Comparison of ENCODE assay signal across 13 cellular contexts in the genomic region with DNA sequence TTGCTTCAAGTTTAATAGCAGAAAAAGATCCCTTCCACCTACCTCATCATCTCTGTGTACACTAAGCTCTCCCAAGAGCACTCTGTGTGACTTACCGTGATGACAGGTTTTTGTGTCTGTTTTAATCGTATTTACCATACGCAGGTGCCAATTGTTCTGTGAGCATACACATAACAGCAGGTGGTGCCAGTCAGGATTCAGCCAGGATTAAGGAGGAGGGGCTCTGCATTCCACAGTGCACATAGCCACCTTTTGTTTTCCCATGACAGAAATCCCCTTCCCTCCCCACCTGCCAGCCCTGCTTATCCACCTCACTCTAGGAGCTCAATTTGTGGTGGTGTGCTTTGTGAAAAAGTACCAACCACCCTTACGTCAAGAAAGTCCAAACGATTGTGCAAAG. TPM values are rescaled to one million over a fixed set of nuclear protein-coding genes. Genes with fewer than 3 reads are reported as not detected.
DNase-seq lines count a peak whose midpoint lies in the region; ATAC-seq, FAIRE-seq and TF ChIP-seq lines count a peak whose summit lies in the region.
"Had no signal": no experiment of that assay in that cellular context is flagged by ENCODE, and none has a peak within 500 bp of the region (broad histone marks: within the 10 kb centered on the region; RNA-seq: fewer than 3 reads in every experiment).

No MANE protein-coding gene starts in this region.

- no peak overlapping the region for H3K9ac ChIP-seq in HUES64 (ENCODE audit: low read depth, low read length)

- peaks cover 6% of the 10 kb centered on the region; the same call in 1 of the 2 replicates for H3K27me3 ChIP-seq in HUES64 (ENCODE audit: insufficient read depth, low read length)
- H3K27me3 ChIP-seq in pancreas, result no peaks in the 10 kb centered on the region
- H3K27me3 ChIP-seq: esophagus squamous epithelium had no signal

- no peaks in the 10 kb centered on the region for H3K9me3 ChIP-seq in HUES64 (ENCODE audit: insufficient read depth, low read depth, low read length)
- H3K9me3 ChIP-seq in pancreas, result no peaks in the 10 kb centered on the region
- H3K9me3 ChIP-seq: esophagus squamous epithelium had no signal

- WGBS in HUES64, result 3% methylated on average over 4 of the region's 5 CpGs
- 17% methylated on average over 5 of the region's 5 CpGs for WGBS in pancreas, 2 donors

- H3K4me3 ChIP-seq in HUES64 (ENCODE audit: low read length), result peak overlapping the region; percentile 38
- H3K4me3 ChIP-seq in pancreas, result no peak overlapping the region
- H3K4me3 ChIP-seq: esophagus squamous epithelium had no signal

- H3K4me1 ChIP-seq in HUES64 (ENCODE audit: insufficient read depth, low read length) (peaks cover 50% of the 10 kb centered on the region), pancreas (no peaks in the 10 kb centered on the region)
- H3K4me1 ChIP-seq: esophagus squamous epithelium had no signal

- peak overlapping the region; percentile 88; the same call in 1 of the 2 replicates for H3K27ac ChIP-seq in HUES64 (ENCODE audit: low read depth, low read length)
- H3K27ac ChIP-seq in pancreas, result no peak overlapping the region
- H3K27ac ChIP-seq: esophagus squamous epithelium had no signal

- intact Hi-C loops in pancreas (cut with DNase I), result no loop called here

- FAIRE-seq in pancreas (lab: Jason Lieb, UNC), result no peak

- no peak for TF ChIP-seq CTCF in pancreas (IDR thresholded peaks at IDR 0.05)

- peak; percentile 43 for DNase-seq in NCI-H2107 (lab: John Stamatoyannopoulos, UW)
- peak; percentile 65 for DNase-seq in SW480 (ENCODE audit: low spot score)
- DNase-seq in pancreas, result peak in 1 of 6 donors; percentile 21
- no peak for DNase-seq in NCI-H1694 treated with DMSO at 0.1 percent for 48 hours (lab: John Stamatoyannopoulos, UW)
- no peak for DNase-seq in NK-92 treated with Interleukin-12 subunit alpha and Interleukin-12 subunit beta, amount 100 ng/mL, for 24 hours (lab: John Stamatoyannopoulos, UW)
- DNase-seq: activated CD4-positive, alpha-beta memory T cell treated with anti-CD3 and anti-CD28 coated beads, Interleukin-2, amount 10 ng/mL, durations not matched to agents 7 days and 5 days; activated naive CD4-positive, alpha-beta T cell; central memory CD4-positive, alpha-beta T cell; esophagus squamous epithelium; substantia nigra had no signal

- ATAC-seq in pancreas (peak in 3 of 4 donors; percentile 41 to 85 (median 69)), HG03039 (IDR thresholded peaks at IDR 0.05; ENCODE audit: unreplicated experiment) (no peak)
- ATAC-seq: sciatic nerve had no signal

- no peaks in the 10 kb centered on the region for H3K36me3 ChIP-seq in HUES64 (ENCODE audit: insufficient read depth, low read length)
- no peaks in the 10 kb centered on the region for H3K36me3 ChIP-seq in pancreas
- H3K36me3 ChIP-seq: esophagus squamous epithelium had no signal

RNA-seq across cellular contexts. Expression of a gene that starts 14.8 kb away (rescaled TPM):
- 17.8 TPM for polyA plus RNA-seq in HUES64 (2013, experiment 1 of 2)
- 13.5 TPM for polyA plus RNA-seq in HUES64 (2013, experiment 2 of 2)
- total RNA-seq in pancreas, result 1 to 10 TPM; 1.3 to 4.2 (median 3.0) TPM
- 1 to 10 TPM; 1.0 to 3.1 TPM for polyA plus RNA-seq in pancreas

Comparison
In these comparisons a context has a peak if more than half of its experiments do, and no peak if none do; other contexts are left out.
1. DNase-seq: peak in NCI-H2107 (single experiment) and SW480 (single experiment); none in NCI-H1694 treated with DMSO at 0.1 percent for 48 hours (single experiment) and NK-92 treated with Interleukin-12 subunit alpha and Interleukin-12 subunit beta, amount 100 ng/mL, for 24 hours (single experiment).